ENCODE assay signal across 8 cellular contexts in the genomic region with DNA sequence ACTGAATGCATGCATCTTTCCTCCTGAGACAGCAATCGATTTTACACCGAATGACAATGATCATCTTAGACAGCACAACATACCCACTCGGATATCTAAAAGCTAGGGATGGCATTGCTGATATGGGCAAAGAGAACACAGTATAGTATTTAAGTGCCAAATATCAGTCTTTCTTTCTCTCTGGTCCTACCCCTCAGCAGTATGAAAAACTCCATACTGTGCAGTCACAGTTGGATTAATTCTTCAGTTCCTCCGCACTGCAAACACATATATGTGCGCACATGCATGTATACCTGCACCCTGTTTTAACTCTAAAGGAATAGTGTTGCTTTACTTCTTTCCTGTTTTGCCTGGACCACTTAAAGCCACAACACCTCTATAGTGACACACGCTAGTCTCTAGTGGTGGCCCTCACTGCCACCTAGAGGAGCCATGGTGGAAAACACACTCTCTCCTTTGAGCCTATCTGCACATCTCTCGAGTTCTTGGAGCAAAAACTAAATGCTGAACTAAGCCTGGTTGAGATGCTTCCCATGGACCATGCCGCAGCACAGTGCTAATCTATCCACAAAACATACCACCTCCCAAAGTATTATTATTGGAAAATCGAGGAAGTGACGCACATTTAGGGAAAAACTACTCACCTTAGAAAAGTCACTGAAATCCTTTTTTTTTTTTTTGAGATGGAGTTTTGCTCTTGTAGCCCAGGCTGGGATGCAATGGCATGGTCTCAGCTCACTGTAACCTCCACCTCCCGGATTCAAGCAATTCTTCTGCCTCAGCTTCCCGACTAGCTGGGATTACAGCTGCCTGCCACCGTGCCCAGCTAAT.
DNase-seq lines count a peak whose midpoint lies in the region; ATAC-seq lines count a peak whose summit lies in the region.

No MANE protein-coding gene starts in this region.

- peak; percentile 83 for ATAC-seq in GM19438 (IDR thresholded peaks at IDR 0.05; ENCODE audit: low read depth, unreplicated experiment)
- peak; percentile 76 for ATAC-seq in HG03575 (IDR thresholded peaks at IDR 0.05; ENCODE audit: extremely low read depth, insufficient number of reproducible peaks, low FRiP score, unreplicated experiment)
- ATAC-seq in HG02840 (IDR thresholded peaks at IDR 0.05; ENCODE audit: low FRiP score, unreplicated experiment) = no peak

- peak; percentile 63 for DNase-seq in DMS114 treated with DMSO at 0.1 percent for 48 hours (lab: John Stamatoyannopoulos, UW; ENCODE audit: unreplicated experiment)
- peak; percentile 68 for DNase-seq in RKO (ENCODE audit: low spot score)
- peak; percentile 32 for DNase-seq in activated gamma-delta T cell treated with anti-CD3 and anti-CD28 coated beads, Interleukin-2, amount 50 U/mL, for 16 hours (ENCODE audit: low read depth)
- DNase-seq in germinal center (ENCODE audit: low spot score) = peak; percentile 77
- DNase-seq in pons (ENCODE audit: low spot score) = peak; percentile 90

Comparison
In these comparisons a context has a peak if more than half of its experiments do, and no peak if none do; other contexts are left out.
1. DNase-seq: peak in every context shown above with its lines; median percentile 90 in pons; 77 in germinal center; 68 in RKO; 63 in DMS114 treated with DMSO at 0.1 percent for 48 hours; 32 in activated gamma-delta T cell treated with anti-CD3 and anti-CD28 coated beads, Interleukin-2, amount 50 U/mL, for 16 hours.